ENCODE assay signal across 9 cellular contexts in the genomic region with DNA sequence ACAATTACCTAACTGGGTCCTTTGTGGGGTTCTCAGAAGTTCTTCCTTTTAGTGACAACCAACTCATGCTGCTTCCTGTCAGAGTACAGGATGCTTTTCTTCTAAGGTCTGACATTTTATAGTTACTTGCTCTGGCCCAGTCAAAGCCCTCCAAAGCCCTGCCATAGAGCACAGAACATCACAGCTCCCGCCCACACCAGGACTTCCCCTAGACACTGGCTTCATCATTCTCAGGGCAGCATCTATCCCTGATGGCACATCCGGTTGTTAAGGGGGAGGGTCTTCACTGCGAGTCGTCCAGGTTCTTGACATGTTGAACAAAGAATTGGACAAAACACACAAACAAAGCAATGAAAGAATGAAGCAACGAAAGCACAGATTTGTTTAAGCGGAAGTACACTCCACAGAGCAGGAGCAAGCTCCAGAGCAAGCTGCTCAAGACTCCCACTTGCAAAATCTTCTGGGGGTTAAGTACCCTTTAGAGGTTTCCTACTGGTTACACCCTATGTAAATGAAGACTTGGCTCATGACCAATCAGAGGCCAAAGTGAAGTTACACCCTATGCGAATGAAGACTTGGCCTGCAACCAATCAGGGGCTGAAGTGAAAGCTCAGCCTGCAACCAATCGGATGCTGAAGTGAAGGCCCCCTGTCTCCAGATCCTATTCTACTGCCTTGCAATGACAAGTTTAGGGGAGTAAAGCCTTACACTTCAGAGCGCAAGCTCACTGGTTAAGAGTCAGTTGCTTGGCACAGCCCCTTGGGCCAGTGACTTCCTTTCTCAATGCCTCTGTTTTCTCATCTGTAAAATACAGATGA.
DNase-seq lines count a peak whose midpoint lies in the region; ATAC-seq and TF ChIP-seq lines count a peak whose summit lies in the region.
"Had no signal": no experiment of that assay in that cellular context is flagged by ENCODE, and none has a peak within 500 bp of the region (broad histone marks: within the 10 kb centered on the region; RNA-seq: fewer than 3 reads in every experiment).

No MANE protein-coding gene starts in this region.

- no peaks in the 10 kb centered on the region for H3K9me3 Mint-ChIP-seq in activated T-cell treated with anti-CD3 and anti-CD28 coated beads, Interleukin-2, amount 50 U/mL, for 24 hours
- H3K9me3 Mint-ChIP-seq in naive thymus-derived CD4-positive, alpha-beta T cell, result peaks cover 0 to 5% (median 0%) of the 10 kb centered on the region in 11 donors
- H3K9me3 Mint-ChIP-seq in osteocyte (ENCODE audit: unreplicated experiment), result no peaks in the 10 kb centered on the region

- H3K4me1 ChIP-seq in naive thymus-derived CD4-positive, alpha-beta T cell (ENCODE audit: control insufficient read depth in 2 of 2, insufficient read depth in 2 of 2, low read length in 2 of 2), result peaks cover 27 to 45% of the 10 kb centered on the region in 2 donors

- peaks cover 24% of the 10 kb centered on the region for H3K36me3 Mint-ChIP-seq in activated T-cell treated with anti-CD3 and anti-CD28 coated beads, Interleukin-2, amount 50 U/mL, for 24 hours (ENCODE audit: low read depth)
- peaks cover 4 to 36% (median 12%) of the 10 kb centered on the region in 5 donors for H3K36me3 Mint-ChIP-seq in naive thymus-derived CD4-positive, alpha-beta T cell
- H3K36me3 Mint-ChIP-seq in osteocyte (ENCODE audit: unreplicated experiment), result peaks cover 2% of the 10 kb centered on the region

- ATAC-seq in naive thymus-derived CD4-positive, alpha-beta T cell, result peak; percentile 89
- no peak for ATAC-seq in HG02678 (IDR thresholded peaks at IDR 0.05; ENCODE audit: unreplicated experiment)

- H3K27me3 ChIP-seq in naive thymus-derived CD4-positive, alpha-beta T cell (ENCODE audit: control insufficient read depth in 2 of 2, insufficient read depth in 2 of 2, low read length in 2 of 2), result no peaks in the 10 kb centered on the region

- peak; percentile 15 for DNase-seq in RKO (ENCODE audit: low spot score)
- peak; percentile 58 for DNase-seq in activated T-cell treated with anti-CD3 and anti-CD28 coated beads, Interleukin-2, amount 50 U/mL, for 24 hours
- DNase-seq in naive thymus-derived CD4-positive, alpha-beta T cell, result peak in 8 of 9 donors; percentile 61 to 78 (median 69)
- peak in 5 of 6 experiments; percentile 34 to 74 (median 64) for DNase-seq in stimulated activated naive CD4-positive, alpha-beta T cell (lab: John Stamatoyannopoulos, UW)
- DNase-seq in AG08396 (ENCODE audit: low spot score), result no peak
- DNase-seq in hepatic stellate cell (ENCODE audit: low spot score), result no peak
- DNase-seq in osteocyte (ENCODE audit: extremely low spot score, unreplicated experiment), result no peak

- peak overlapping the region; percentile 30 for H3K4me3 Mint-ChIP-seq in activated T-cell treated with anti-CD3 and anti-CD28 coated beads, Interleukin-2, amount 50 U/mL, for 24 hours
- peak overlapping the region; percentile 63 to 96 (median 76) for H3K4me3 Mint-ChIP-seq in naive thymus-derived CD4-positive, alpha-beta T cell
- no peak overlapping the region for H3K4me3 Mint-ChIP-seq in osteocyte (ENCODE audit: unreplicated experiment)

- H3K9me3 ChIP-seq in naive thymus-derived CD4-positive, alpha-beta T cell (ENCODE audit: control insufficient read depth in 2 of 3, low read length in 3 of 3), result no peaks in the 10 kb centered on the region

- no peaks in the 10 kb centered on the region for H3K27me3 Mint-ChIP-seq in activated T-cell treated with anti-CD3 and anti-CD28 coated beads, Interleukin-2, amount 50 U/mL, for 24 hours
- no peaks in the 10 kb centered on the region for H3K27me3 Mint-ChIP-seq in naive thymus-derived CD4-positive, alpha-beta T cell
- no peaks in the 10 kb centered on the region for H3K27me3 Mint-ChIP-seq in osteocyte (ENCODE audit: unreplicated experiment)

- peaks cover 78% of the 10 kb centered on the region for H3K4me1 Mint-ChIP-seq in activated T-cell treated with anti-CD3 and anti-CD28 coated beads, Interleukin-2, amount 50 U/mL, for 24 hours (ENCODE audit: low read depth)
- H3K4me1 Mint-ChIP-seq in naive thymus-derived CD4-positive, alpha-beta T cell, result peaks cover 41 to 94% (median 83%) of the 10 kb centered on the region in 7 donors
- peaks cover 22% of the 10 kb centered on the region for H3K4me1 Mint-ChIP-seq in osteocyte (ENCODE audit: unreplicated experiment)

- no peak for TF ChIP-seq CTCF in osteocyte (IDR thresholded peaks at IDR 0.05)

- no peak overlapping the region for H3K4me3 ChIP-seq in naive thymus-derived CD4-positive, alpha-beta T cell (ENCODE audit: low read length)
- H3K4me3 ChIP-seq: skin epidermis had no signal

- no peaks in the 10 kb centered on the region for H3K36me3 ChIP-seq in naive thymus-derived CD4-positive, alpha-beta T cell (ENCODE audit: control insufficient read depth in 2 of 3, insufficient read depth in 3 of 3, low read length in 3 of 3)

- intact Hi-C loops in naive thymus-derived CD4-positive, alpha-beta T cell (cut with micrococcal nuclease), result loop anchor here (1.0 to 5.0 kb wide), 6 partner anchors 24 to 79 kb away; partner anchors contain the start of gene HDAC4 (in 2 of the 2)

- H3K27ac Mint-ChIP-seq in activated T-cell treated with anti-CD3 and anti-CD28 coated beads, Interleukin-2, amount 50 U/mL, for 24 hours, result peak overlapping the region; percentile 87
- peak overlapping the region; percentile 93 to 100 (median 98) for H3K27ac Mint-ChIP-seq in naive thymus-derived CD4-positive, alpha-beta T cell
- H3K27ac Mint-ChIP-seq in osteocyte (ENCODE audit: unreplicated experiment), result no peak overlapping the region

- POLR2A ChIA-PET in naive thymus-derived CD4-positive, alpha-beta T cell (lab: Charles Lee), result interaction anchor here (0.8 to 6.6 kb wide), 14 partner anchors 10 to 79 kb away, joined by 3 to 80 read pairs (median 6); partner anchors contain the start of gene HDAC4

- CTCF ChIA-PET in naive thymus-derived CD4-positive, alpha-beta T cell (lab: Charles Lee), result interaction anchor here (0.7 to 1.7 kb wide), 5 partner anchors 11 to 77 kb away, joined by 3 to 5 read pairs (median 3); no protein-coding TSS in a partner anchor

- peak overlapping the region; percentile 66 for H3K27ac ChIP-seq in naive thymus-derived CD4-positive, alpha-beta T cell (ENCODE audit: low read depth, low read length)

Comparison
In these comparisons a context has a peak if more than half of its experiments do, and no peak if none do; other contexts are left out.
1. DNase-seq: peak in RKO (single experiment), activated T-cell treated with anti-CD3 and anti-CD28 coated beads, Interleukin-2, amount 50 U/mL, for 24 hours (single experiment), naive thymus-derived CD4-positive, alpha-beta T cell (8 of 9) and stimulated activated naive CD4-positive, alpha-beta T cell (5 of 6); none in AG08396 (single experiment), hepatic stellate cell (single experiment) and osteocyte (single experiment).